34 cellular contexts compared by ENCODE assay signal in genomic region chr5:110512266-110512665, GRCh38.
"Had no signal": no experiment of that assay in that cellular context is flagged by ENCODE, and none has a peak within 500 bp of the region (broad histone marks: within the 10 kb centered on the region; RNA-seq: fewer than 3 reads in every experiment).

No MANE protein-coding gene starts in this region.

- H3K9ac ChIP-seq: KMS-11 had no signal

- H3K4me2 ChIP-seq: KMS-11 had no signal

- H3K9me3 ChIP-seq: MG63 had no signal

- H3K36me3 ChIP-seq: MG63 had no signal

- H3K27ac ChIP-seq: KMS-11 had no signal

- DNase-seq: Karpas-422, Kasumi-1, KG1, MG63, MV-4-11, NCI-H1048, NCI-H1092, NCI-H1092 treated with DMSO at 0.1 percent for 48 hours, NCI-H1105, NCI-H1105 treated with DMSO at 0.1 percent for 48 hours, NCI-H1417, NCI-H1417 treated with DMSO at 0.1 percent for 48 hours, NCI-H1436, NCI-H1436 treated with DMSO at 0.1 percent for 48 hours, NCI-H146, NCI-H1694, NCI-H1694 treated with DMSO at 0.1 percent for 48 hours, NCI-H187, NCI-H187 treated with DMSO at 0.1 percent for 48 hours, NCI-H1930, NCI-H2029, NCI-H2029 treated with DMSO at 0.1 percent for 48 hours, NCI-H2081, NCI-H2081 treated with DMSO at 0.1 percent for 48 hours, NCI-H2107, NCI-H2171, NCI-H2171 treated with DMSO at 0.1 percent for 48 hours, NCI-H2227 treated with DMSO at 0.1 percent for 48 hours, NCI-H226, NCI-H345, NCI-H446, NCI-H446 treated with DMSO at 0.1 percent for 48 hours, NCI-H510A had no signal

- H3K4me3 ChIP-seq: MG63 had no signal
